In the genomic region with DNA sequence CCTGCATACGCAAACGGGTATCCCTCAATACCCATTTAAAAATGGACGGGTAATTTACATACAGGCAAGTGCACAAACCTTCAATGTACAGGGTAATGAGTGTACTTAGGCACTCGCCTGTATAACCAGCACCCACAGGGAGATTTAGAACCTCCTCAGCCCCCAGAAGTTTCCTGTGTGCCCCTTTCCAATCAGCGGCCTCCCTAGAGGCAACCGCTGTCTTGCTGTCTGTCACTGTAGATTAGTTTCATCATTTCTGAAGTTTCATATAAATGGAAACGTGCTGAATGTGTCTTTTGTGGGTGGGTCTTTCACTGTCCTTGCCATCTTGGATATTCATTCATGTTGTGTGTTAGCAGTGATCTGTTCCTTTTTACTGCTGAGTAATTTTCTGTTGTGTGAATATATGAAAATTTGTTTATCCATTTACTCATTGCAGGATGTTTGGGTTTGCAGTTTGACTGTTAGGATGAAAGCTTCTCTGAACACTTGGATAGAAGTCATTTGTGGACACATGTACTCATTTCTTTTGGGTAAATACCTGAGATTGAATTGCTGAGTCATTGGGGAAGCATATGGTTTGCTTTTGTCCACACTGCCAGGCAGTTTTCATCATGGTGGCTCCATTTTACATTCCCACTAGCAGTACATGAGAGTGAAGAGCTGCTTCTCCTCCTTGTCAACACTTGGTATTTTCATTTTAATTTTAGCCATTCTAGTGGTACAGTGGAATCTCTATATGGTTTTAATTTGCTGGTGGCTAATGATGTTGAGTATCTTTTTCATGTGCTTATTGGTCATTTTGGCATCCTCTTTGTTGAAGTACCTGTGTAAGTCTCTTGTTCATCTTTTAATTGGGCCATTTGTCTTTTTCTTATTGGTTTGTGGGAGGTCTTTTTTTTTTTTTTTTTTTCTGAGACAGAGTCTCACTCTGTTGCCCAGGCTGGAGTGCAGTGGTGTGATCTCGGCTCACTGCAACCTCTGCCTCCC, we compare ENCODE assay signal across 1 cellular context.
A peak's percentile ranks its signal among the peaks of the same experiment; 100 is the strongest.
TF ChIP-seq lines count a peak whose summit lies in the region.

No MANE protein-coding gene starts in this region.

TF ChIP-seq in K562, 482 proteins besides CTCF, POLR2A, EP300 and RAD21 (continued from another document and continues in another):
- TF ChIP-seq, protein P1, sequence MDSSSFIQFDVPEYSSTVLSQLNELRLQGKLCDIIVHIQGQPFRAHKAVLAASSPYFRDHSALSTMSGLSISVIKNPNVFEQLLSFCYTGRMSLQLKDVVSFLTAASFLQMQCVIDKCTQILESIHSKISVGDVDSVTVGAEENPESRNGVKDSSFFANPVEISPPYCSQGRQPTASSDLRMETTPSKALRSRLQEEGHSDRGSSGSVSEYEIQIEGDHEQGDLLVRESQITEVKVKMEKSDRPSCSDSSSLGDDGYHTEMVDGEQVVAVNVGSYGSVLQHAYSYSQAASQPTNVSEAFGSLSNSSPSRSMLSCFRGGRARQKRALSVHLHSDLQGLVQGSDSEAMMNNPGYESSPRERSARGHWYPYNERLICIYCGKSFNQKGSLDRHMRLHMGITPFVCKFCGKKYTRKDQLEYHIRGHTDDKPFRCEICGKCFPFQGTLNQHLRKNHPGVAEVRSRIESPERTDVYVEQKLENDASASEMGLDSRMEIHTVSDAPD (CRISPR knock-in tag; IDR thresholded peaks at IDR 0.05), result 0 out of 2 replicates have a peak, but pooled peaks have one; percentile 50
- TF ChIP-seq ZNF174 (CRISPR knock-in tag; IDR thresholded peaks at IDR 0.05) (no peak), ZBTB8A (IDR thresholded peaks at IDR 0.05; ENCODE audit: partially characterized antibody) (no peak), RB1 (IDR thresholded peaks at IDR 0.05; ENCODE audit: low read depth) (no peak), C11orf30 (IDR thresholded peaks at IDR 0.05; ENCODE audit: low read depth) (peak; percentile 91), ZNF175 (CRISPR knock-in tag; IDR thresholded peaks at IDR 0.05; ENCODE audit: low read depth) (peak; percentile 38), ZFP1 (CRISPR knock-in tag; IDR thresholded peaks at IDR 0.05) (no peak), KAT7 (CRISPR knock-in tag; IDR thresholded peaks at IDR 0.05; ENCODE audit: borderline replicate concordance) (no peak), ZNF717 (CRISPR knock-in tag; IDR thresholded peaks at IDR 0.05) (no peak), NFE2 (IDR thresholded peaks at IDR 0.05; ENCODE audit: low read depth) (peak; percentile 93), MAFG (tag; conservative IDR thresholded peaks at IDR 0.05) (peak; percentile 96), POLR2B (IDR thresholded peaks at IDR 0.05; ENCODE audit: low read depth, partially characterized antibody) (no peak), PTBP1 (IDR thresholded peaks at IDR 0.05; ENCODE audit: low read depth, low read length) (no peak), KDM4B (IDR thresholded peaks at IDR 0.05; ENCODE audit: borderline replicate concordance in 2 of 2, low read depth in 1 of 2) (no peak), ZNF146 (CRISPR knock-in tag; IDR thresholded peaks at IDR 0.05; ENCODE audit: unreplicated experiment) (no peak), ZNF778 (CRISPR knock-in tag; IDR thresholded peaks at IDR 0.05) (no peak), RBFOX2 (IDR thresholded peaks at IDR 0.05; ENCODE audit: low read depth, low read length) (no peak), NFYB (IDR thresholded peaks at IDR 0.05; ENCODE audit: extremely low read depth, insufficient read length) (no peak), NR3C1 (CRISPR knock-in tag; IDR thresholded peaks at IDR 0.05) (no peak), ZNF316 (IDR thresholded peaks at IDR 0.05) (peak; percentile 95), YY1 (IDR thresholded peaks at IDR 0.05; ENCODE audit: borderline replicate concordance in 1 of 3, control insufficient read depth in 1 of 3, extremely low read depth in 1 of 3, insufficient read depth in 3 of 3, insufficient read length in 1 of 3, insufficient replicate concordance in 2 of 3, low read depth in 1 of 3, low read length in 2 of 3) (peak in 1 of 3 experiments; percentile 71), ZNF133 (CRISPR knock-in tag; IDR thresholded peaks at IDR 0.05) (no peak), ZNF766 (CRISPR knock-in tag; conservative IDR thresholded peaks at IDR 0.05) (no peak), GATAD2B (IDR thresholded peaks at IDR 0.05; ENCODE audit: borderline replicate concordance) (no peak), ZBTB17 (CRISPR knock-in tag; IDR thresholded peaks at IDR 0.05) (0 out of 2 replicates have a peak, but pooled peaks have one; percentile 28)
- TF ChIP-seq, protein P2, sequence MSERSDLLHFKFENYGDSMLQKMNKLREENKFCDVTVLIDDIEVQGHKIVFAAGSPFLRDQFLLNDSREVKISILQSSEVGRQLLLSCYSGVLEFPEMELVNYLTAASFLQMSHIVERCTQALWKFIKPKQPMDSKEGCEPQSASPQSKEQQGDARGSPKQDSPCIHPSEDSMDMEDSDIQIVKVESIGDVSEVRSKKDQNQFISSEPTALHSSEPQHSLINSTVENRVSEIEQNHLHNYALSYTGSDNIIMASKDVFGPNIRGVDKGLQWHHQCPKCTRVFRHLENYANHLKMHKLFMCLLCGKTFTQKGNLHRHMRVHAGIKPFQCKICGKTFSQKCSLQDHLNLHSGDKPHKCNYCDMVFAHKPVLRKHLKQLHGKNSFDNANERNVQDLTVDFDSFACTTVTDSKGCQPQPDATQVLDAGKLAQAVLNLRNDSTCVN (CRISPR knock-in tag; IDR thresholded peaks at IDR 0.05), result no peak
- TF ChIP-seq, protein P3, sequence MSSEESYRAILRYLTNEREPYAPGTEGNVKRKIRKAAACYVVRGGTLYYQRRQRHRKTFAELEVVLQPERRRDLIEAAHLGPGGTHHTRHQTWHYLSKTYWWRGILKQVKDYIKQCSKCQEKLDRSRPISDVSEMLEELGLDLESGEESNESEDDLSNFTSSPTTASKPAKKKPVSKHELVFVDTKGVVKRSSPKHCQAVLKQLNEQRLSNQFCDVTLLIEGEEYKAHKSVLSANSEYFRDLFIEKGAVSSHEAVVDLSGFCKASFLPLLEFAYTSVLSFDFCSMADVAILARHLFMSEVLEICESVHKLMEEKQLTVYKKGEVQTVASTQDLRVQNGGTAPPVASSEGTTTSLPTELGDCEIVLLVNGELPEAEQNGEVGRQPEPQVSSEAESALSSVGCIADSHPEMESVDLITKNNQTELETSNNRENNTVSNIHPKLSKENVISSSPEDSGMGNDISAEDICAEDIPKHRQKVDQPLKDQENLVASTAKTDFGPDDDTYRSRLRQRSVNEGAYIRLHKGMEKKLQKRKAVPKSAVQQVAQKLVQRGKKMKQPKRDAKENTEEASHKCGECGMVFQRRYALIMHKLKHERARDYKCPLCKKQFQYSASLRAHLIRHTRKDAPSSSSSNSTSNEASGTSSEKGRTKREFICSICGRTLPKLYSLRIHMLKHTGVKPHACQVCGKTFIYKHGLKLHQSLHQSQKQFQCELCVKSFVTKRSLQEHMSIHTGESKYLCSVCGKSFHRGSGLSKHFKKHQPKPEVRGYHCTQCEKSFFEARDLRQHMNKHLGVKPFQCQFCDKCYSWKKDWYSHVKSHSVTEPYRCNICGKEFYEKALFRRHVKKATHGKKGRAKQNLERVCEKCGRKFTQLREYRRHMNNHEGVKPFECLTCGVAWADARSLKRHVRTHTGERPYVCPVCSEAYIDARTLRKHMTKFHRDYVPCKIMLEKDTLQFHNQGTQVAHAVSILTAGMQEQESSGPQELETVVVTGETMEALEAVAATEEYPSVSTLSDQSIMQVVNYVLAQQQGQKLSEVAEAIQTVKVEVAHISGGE (CRISPR knock-in tag; IDR thresholded peaks at IDR 0.05), result no peak; a peak in 1 of 6 replicates
- TF ChIP-seq, protein P4, sequence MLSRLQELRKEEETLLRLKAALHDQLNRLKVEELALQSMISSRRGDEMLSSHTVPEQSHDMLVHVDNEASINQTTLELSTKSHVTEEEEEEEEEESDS (CRISPR knock-in tag; IDR thresholded peaks at IDR 0.05), result no peak
- TF ChIP-seq, protein P5, sequence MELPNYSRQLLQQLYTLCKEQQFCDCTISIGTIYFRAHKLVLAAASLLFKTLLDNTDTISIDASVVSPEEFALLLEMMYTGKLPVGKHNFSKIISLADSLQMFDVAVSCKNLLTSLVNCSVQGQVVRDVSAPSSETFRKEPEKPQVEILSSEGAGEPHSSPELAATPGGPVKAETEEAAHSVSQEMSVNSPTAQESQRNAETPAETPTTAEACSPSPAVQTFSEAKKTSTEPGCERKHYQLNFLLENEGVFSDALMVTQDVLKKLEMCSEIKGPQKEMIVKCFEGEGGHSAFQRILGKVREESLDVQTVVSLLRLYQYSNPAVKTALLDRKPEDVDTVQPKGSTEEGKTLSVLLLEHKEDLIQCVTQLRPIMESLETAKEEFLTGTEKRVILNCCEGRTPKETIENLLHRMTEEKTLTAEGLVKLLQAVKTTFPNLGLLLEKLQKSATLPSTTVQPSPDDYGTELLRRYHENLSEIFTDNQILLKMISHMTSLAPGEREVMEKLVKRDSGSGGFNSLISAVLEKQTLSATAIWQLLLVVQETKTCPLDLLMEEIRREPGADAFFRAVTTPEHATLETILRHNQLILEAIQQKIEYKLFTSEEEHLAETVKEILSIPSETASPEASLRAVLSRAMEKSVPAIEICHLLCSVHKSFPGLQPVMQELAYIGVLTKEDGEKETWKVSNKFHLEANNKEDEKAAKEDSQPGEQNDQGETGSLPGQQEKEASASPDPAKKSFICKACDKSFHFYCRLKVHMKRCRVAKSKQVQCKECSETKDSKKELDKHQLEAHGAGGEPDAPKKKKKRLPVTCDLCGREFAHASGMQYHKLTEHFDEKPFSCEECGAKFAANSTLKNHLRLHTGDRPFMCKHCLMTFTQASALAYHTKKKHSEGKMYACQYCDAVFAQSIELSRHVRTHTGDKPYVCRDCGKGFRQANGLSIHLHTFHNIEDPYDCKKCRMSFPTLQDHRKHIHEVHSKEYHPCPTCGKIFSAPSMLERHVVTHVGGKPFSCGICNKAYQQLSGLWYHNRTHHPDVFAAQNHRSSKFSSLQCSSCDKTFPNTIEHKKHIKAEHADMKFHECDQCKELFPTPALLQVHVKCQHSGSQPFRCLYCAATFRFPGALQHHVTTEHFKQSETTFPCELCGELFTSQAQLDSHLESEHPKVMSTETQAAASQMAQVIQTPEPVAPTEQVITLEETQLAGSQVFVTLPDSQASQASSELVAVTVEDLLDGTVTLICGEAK (IDR thresholded peaks at IDR 0.05), result 0 out of 2 replicates have a peak, but pooled peaks have one; percentile 10
- TF ChIP-seq, protein P5 (CRISPR knock-in tag; IDR thresholded peaks at IDR 0.05), result no peak
- TF ChIP-seq, protein P6, sequence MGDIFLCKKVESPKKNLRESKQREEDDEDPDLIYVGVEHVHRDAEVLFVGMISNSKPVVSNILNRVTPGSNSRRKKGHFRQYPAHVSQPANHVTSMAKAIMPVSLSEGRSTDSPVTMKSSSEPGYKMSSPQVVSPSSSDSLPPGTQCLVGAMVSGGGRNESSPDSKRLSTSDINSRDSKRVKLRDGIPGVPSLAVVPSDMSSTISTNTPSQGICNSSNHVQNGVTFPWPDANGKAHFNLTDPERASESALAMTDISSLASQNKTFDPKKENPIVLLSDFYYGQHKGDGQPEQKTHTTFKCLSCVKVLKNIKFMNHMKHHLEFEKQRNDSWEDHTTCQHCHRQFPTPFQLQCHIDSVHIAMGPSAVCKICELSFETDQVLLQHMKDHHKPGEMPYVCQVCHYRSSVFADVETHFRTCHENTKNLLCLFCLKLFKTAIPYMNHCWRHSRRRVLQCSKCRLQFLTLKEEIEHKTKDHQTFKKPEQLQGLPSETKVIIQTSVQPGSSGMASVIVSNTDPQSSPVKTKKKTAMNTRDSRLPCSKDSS (IDR thresholded peaks at IDR 0.05; ENCODE audit: low read depth, partially characterized antibody), result no peak
- TF ChIP-seq, protein P7, sequence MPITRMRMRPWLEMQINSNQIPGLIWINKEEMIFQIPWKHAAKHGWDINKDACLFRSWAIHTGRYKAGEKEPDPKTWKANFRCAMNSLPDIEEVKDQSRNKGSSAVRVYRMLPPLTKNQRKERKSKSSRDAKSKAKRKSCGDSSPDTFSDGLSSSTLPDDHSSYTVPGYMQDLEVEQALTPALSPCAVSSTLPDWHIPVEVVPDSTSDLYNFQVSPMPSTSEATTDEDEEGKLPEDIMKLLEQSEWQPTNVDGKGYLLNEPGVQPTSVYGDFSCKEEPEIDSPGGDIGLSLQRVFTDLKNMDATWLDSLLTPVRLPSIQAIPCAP (CRISPR knock-in tag; IDR thresholded peaks at IDR 0.05; ENCODE audit: borderline replicate concordance), result no peak
